ENCODE assay signal across 18 cellular contexts in the genomic region with DNA sequence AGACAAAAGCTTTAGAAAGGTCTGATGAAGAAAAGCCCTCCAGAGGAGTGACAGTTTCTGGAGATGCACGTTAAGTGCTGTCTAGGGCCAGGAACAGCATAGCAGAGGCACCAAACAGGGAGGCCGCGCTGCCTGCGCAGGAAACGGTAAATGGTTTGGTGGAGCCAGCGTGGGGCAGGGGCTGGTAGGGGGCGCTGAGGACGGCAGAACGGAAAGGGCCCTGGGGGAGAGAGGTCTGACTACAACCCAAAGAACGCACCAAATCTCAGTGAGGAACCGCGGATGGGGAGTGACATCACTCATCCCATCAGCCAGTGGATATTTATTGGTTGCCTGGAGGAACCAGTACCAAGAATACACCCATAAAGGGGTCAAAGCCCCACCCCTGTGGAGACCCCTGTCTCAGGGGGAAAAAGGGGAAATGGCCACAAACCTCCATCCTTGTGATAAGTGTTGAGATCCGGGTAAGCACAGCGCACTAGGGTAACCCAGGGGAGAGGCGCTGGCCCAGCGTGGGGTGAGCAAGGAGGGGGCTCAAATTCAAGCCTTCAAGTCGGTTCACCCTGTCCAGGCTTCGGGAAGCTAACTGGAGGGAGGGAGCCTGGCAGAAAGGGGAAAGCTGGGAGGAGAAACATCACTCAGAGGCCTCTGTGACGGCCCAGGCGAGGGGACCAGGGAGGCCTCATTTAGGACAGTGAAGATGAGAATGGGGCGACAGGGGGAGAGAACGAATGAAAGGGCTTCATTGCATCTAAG.
DNase-seq lines count a peak whose midpoint lies in the region; ATAC-seq lines count a peak whose summit lies in the region.
"Had no signal": no experiment of that assay in that cellular context is flagged by ENCODE, and none has a peak within 500 bp of the region (broad histone marks: within the 10 kb centered on the region; RNA-seq: fewer than 3 reads in every experiment).

No MANE protein-coding gene starts in this region.

- DNase-seq in stimulated activated naive CD8-positive, alpha-beta T cell treated with anti-CD3 and anti-CD28 coated beads, Interleukin-15, amount 100 ng/mL, for 72 hours: no peak
- no peak for DNase-seq in stimulated activated naive CD8-positive, alpha-beta T cell treated with anti-CD3 and anti-CD28 coated beads, Interleukin-15, Interleukin-2, amounts not matched to agents 100 U/mL and 50 U/mL, for 24 hours
- DNase-seq in stimulated activated effector memory CD8-positive, alpha-beta T cell treated with anti-CD3 and anti-CD28 coated beads, Interleukin-12 subunit alpha, Interleukin-12 subunit beta, amount 100 ng/mL, for 72 hours (ENCODE audit: low spot score in 2 of 2): no peak
- DNase-seq in naive thymus-derived CD4-positive, alpha-beta T cell: no peak
- no peak for DNase-seq in activated gamma-delta T cell treated with Interleukin-2 at 50 U/mL for 16 hours
- DNase-seq: Calu3, DMS79 treated with DMSO at 0.1 percent for 48 hours, NCI-H1048, NCI-H2029 treated with DMSO at 0.1 percent for 48 hours, NCI-H2227 treated with DMSO at 0.1 percent for 48 hours, NCI-H526 treated with DMSO at 0.1 percent for 48 hours, Right ventricle myocardium superior, RPMI8226 had no signal

- no peak overlapping the region for H3K4me3 Mint-ChIP-seq in stimulated activated naive CD8-positive, alpha-beta T cell treated with anti-CD3 and anti-CD28 coated beads, Interleukin-15, amount 100 ng/mL, for 72 hours
- H3K4me3 Mint-ChIP-seq in stimulated activated effector memory CD8-positive, alpha-beta T cell treated with anti-CD3 and anti-CD28 coated beads, Interleukin-12 subunit alpha, Interleukin-12 subunit beta, amount 100 ng/mL, for 72 hours: no peak overlapping the region
- H3K4me3 Mint-ChIP-seq in naive thymus-derived CD4-positive, alpha-beta T cell: no peak overlapping the region
- H3K4me3 Mint-ChIP-seq: IgD-negative memory B cell had no signal

- peaks cover 16% of the 10 kb centered on the region for H3K27me3 Mint-ChIP-seq in stimulated activated naive CD8-positive, alpha-beta T cell treated with anti-CD3 and anti-CD28 coated beads, Interleukin-15, amount 100 ng/mL, for 72 hours
- H3K27me3 Mint-ChIP-seq in naive thymus-derived CD4-positive, alpha-beta T cell: peaks cover 0 to 16% (median 0%) of the 10 kb centered on the region in 5 donors

- H3K4me3 ChIP-seq in naive thymus-derived CD4-positive, alpha-beta T cell (ENCODE audit: low read length): no peak overlapping the region

- no peaks in the 10 kb centered on the region for H3K36me3 ChIP-seq in naive thymus-derived CD4-positive, alpha-beta T cell (ENCODE audit: control insufficient read depth in 2 of 3, insufficient read depth in 3 of 3, low read length in 3 of 3)

- intact Hi-C loops in naive thymus-derived CD4-positive, alpha-beta T cell (cut with micrococcal nuclease): loop anchor here in 1 of 2 donors (5.0 kb wide), 1 partner anchor 387 kb away; no protein-coding TSS in a partner anchor

- no peaks in the 10 kb centered on the region for H3K4me1 Mint-ChIP-seq in stimulated activated naive CD8-positive, alpha-beta T cell treated with anti-CD3 and anti-CD28 coated beads, Interleukin-15, amount 100 ng/mL, for 72 hours
- H3K4me1 Mint-ChIP-seq in stimulated activated effector memory CD8-positive, alpha-beta T cell treated with anti-CD3 and anti-CD28 coated beads, Interleukin-12 subunit alpha, Interleukin-12 subunit beta, amount 100 ng/mL, for 72 hours: no peaks in the 10 kb centered on the region
- H3K4me1 Mint-ChIP-seq in naive thymus-derived CD4-positive, alpha-beta T cell: no peaks in the 10 kb centered on the region

- H3K9me3 ChIP-seq in naive thymus-derived CD4-positive, alpha-beta T cell (ENCODE audit: control insufficient read depth in 2 of 3, low read length in 3 of 3): no peaks in the 10 kb centered on the region

- no peaks in the 10 kb centered on the region for H3K27me3 ChIP-seq in layer of hippocampus (ENCODE audit: control insufficient read depth, insufficient read depth, low read length)
- H3K27me3 ChIP-seq in naive thymus-derived CD4-positive, alpha-beta T cell (ENCODE audit: control insufficient read depth in 2 of 2, insufficient read depth in 2 of 2, low read length in 2 of 2): no peaks in the 10 kb centered on the region

- H3K36me3 Mint-ChIP-seq in stimulated activated effector memory CD8-positive, alpha-beta T cell treated with anti-CD3 and anti-CD28 coated beads, Interleukin-12 subunit alpha, Interleukin-12 subunit beta, amount 100 ng/mL, for 72 hours: no peaks in the 10 kb centered on the region
- no peaks in the 10 kb centered on the region for H3K36me3 Mint-ChIP-seq in naive thymus-derived CD4-positive, alpha-beta T cell
- H3K36me3 Mint-ChIP-seq: IgD-negative memory B cell had no signal

- H3K9me3 Mint-ChIP-seq in stimulated activated naive CD8-positive, alpha-beta T cell treated with anti-CD3 and anti-CD28 coated beads, Interleukin-15, amount 100 ng/mL, for 72 hours: no peaks in the 10 kb centered on the region
- H3K9me3 Mint-ChIP-seq in stimulated activated effector memory CD8-positive, alpha-beta T cell treated with anti-CD3 and anti-CD28 coated beads, Interleukin-12 subunit alpha, Interleukin-12 subunit beta, amount 100 ng/mL, for 72 hours: no peaks in the 10 kb centered on the region
- H3K9me3 Mint-ChIP-seq in naive thymus-derived CD4-positive, alpha-beta T cell: no peaks in the 10 kb centered on the region
- H3K9me3 Mint-ChIP-seq: IgD-negative memory B cell had no signal

- H3K4me1 ChIP-seq in naive thymus-derived CD4-positive, alpha-beta T cell (ENCODE audit: control insufficient read depth in 2 of 2, insufficient read depth in 2 of 2, low read length in 2 of 2): no peaks in the 10 kb centered on the region

- CTCF ChIA-PET in naive thymus-derived CD4-positive, alpha-beta T cell (lab: Charles Lee): no interaction called here

- H3K27ac ChIP-seq in layer of hippocampus (ENCODE audit: low read depth, low read length): peak overlapping the region; percentile 99
- no peak overlapping the region for H3K27ac ChIP-seq in naive thymus-derived CD4-positive, alpha-beta T cell (ENCODE audit: low read depth, low read length)
- H3K27ac ChIP-seq: HL-60, KMS-11 had no signal

- POLR2A ChIA-PET in naive thymus-derived CD4-positive, alpha-beta T cell (lab: Charles Lee): no interaction called here

- ATAC-seq in stimulated activated naive CD8-positive, alpha-beta T cell treated with anti-CD3 and anti-CD28 coated beads, Interleukin-15, amount 100 ng/mL, for 72 hours: peak; percentile 26
- no peak for ATAC-seq in stimulated activated naive CD8-positive, alpha-beta T cell treated with anti-CD3 and anti-CD28 coated beads, Interleukin-15, Interleukin-2, amounts not matched to agents 100 U/mL and 50 U/mL, for 24 hours
- peak; percentile 29 for ATAC-seq in stimulated activated effector memory CD8-positive, alpha-beta T cell treated with anti-CD3 and anti-CD28 coated beads, Interleukin-12 subunit alpha, Interleukin-12 subunit beta, amount 100 ng/mL, for 72 hours
- ATAC-seq in naive thymus-derived CD4-positive, alpha-beta T cell: no peak
- no peak for ATAC-seq in activated CD4-positive, CD25-positive, alpha-beta regulatory T cell treated with anti-CD3 and anti-CD28 coated beads, Interleukin-2, amount 50 U/mL, for 24 hours

- H3K27ac Mint-ChIP-seq in stimulated activated naive CD8-positive, alpha-beta T cell treated with anti-CD3 and anti-CD28 coated beads, Interleukin-15, amount 100 ng/mL, for 72 hours: peak overlapping the region in 1 of 2 donors; percentile 85
- no peak overlapping the region for H3K27ac Mint-ChIP-seq in stimulated activated effector memory CD8-positive, alpha-beta T cell treated with anti-CD3 and anti-CD28 coated beads, Interleukin-12 subunit alpha, Interleukin-12 subunit beta, amount 100 ng/mL, for 72 hours
- no peak overlapping the region for H3K27ac Mint-ChIP-seq in naive thymus-derived CD4-positive, alpha-beta T cell

Comparison
In these comparisons a context has a peak if more than half of its experiments do, and no peak if none do; other contexts are left out.
1. ATAC-seq: peak in stimulated activated naive CD8-positive, alpha-beta T cell treated with anti-CD3 and anti-CD28 coated beads, Interleukin-15, amount 100 ng/mL, for 72 hours (single experiment) and stimulated activated effector memory CD8-positive, alpha-beta T cell treated with anti-CD3 and anti-CD28 coated beads, Interleukin-12 subunit alpha, Interleukin-12 subunit beta, amount 100 ng/mL, for 72 hours (single experiment); none in stimulated activated naive CD8-positive, alpha-beta T cell treated with anti-CD3 and anti-CD28 coated beads, Interleukin-15, Interleukin-2, amounts not matched to agents 100 U/mL and 50 U/mL, for 24 hours (single experiment), naive thymus-derived CD4-positive, alpha-beta T cell (single experiment) and activated CD4-positive, CD25-positive, alpha-beta regulatory T cell treated with anti-CD3 and anti-CD28 coated beads, Interleukin-2, amount 50 U/mL, for 24 hours (0 of 2).